Comparison of ENCODE assay signal across 11 cellular contexts in the genomic region with DNA sequence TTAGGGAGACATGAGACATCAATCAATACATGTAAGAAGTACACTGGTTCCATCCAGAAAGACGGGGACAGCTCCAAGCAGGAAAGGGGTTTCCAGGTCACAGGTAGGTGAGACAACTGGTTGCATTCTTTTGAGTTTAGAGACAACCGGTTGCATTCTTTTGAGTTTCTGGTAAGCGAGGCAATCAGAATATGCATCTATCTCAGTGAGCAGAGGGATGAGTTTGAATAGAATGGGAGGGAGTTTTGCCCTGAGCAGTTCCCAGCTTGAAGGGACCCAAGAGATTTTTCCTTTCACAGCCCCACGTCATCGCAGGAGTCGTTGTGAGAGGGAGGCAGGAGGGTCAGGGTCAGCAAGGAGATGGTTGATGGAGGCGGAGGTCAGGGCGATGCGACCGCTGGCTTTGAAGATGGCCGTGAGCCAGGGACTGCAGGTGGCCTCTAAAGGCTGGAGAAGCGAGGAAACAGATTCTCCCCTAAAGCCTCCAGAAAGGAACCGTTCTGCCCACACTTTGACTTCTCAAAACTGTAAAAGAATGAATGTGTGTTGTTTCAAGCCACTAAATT. TPM values are rescaled to one million over a fixed set of nuclear protein-coding genes. Genes with fewer than 3 reads are reported as not detected.
DNase-seq lines count a peak whose midpoint lies in the region; ATAC-seq, FAIRE-seq and TF ChIP-seq lines count a peak whose summit lies in the region.
"Had no signal": no experiment of that assay in that cellular context is flagged by ENCODE, and none has a peak within 500 bp of the region (broad histone marks: within the 10 kb centered on the region; RNA-seq: fewer than 3 reads in every experiment).

No MANE protein-coding gene starts in this region.

- H4K20me1 ChIP-seq in OCI-LY7 (ENCODE audit: insufficient read depth, low read length), result no peaks in the 10 kb centered on the region

- H3K9me3 Mint-ChIP-seq in natural killer cell (no peaks in the 10 kb centered on the region), mesothelial cell of epicardium (peaks cover 12% of the 10 kb centered on the region)

- FAIRE-seq in GM12892 (lab: Jason Lieb, UNC), result peak; percentile 65

- intact Hi-C loops in OCI-LY7 (cut with micrococcal nuclease; ENCODE audit: unreplicated experiment), result no loop called here
- intact Hi-C loops in natural killer cell (cut with micrococcal nuclease), result loop anchor here (2.0 to 5.0 kb wide), 2 partner anchors 19 to 52 kb away; no protein-coding TSS in a partner anchor

- CTCF ChIA-PET in OCI-LY7 (lab: Charles Lee; ENCODE audit: unreplicated experiment), result interaction anchor here (1.0 kb wide), 1 partner anchor 8 kb away, joined by 3 read pairs; no protein-coding TSS in a partner anchor

- H3K36me3 ChIP-seq in OCI-LY7 (ENCODE audit: insufficient read depth, low read length), result no peaks in the 10 kb centered on the region
- H3K36me3 ChIP-seq: WERI-Rb-1 had no signal

- H3K79me2 ChIP-seq in OCI-LY7 (ENCODE audit: insufficient read depth, low read depth, low read length), result no peaks in the 10 kb centered on the region
- H3K79me2 ChIP-seq: parathyroid adenoma had no signal

- no TSS peak for BruUV-seq in OCI-LY7 (replicated peaks; lab: Mats Ljungman, UMichigan)

- H3K36me3 Mint-ChIP-seq in natural killer cell, result no peaks in the 10 kb centered on the region
- H3K36me3 Mint-ChIP-seq in mesothelial cell of epicardium, result no peaks in the 10 kb centered on the region

- no peaks in the 10 kb centered on the region for H3K27me3 Mint-ChIP-seq in natural killer cell (ENCODE audit: low read depth in 2 of 2)
- H3K27me3 Mint-ChIP-seq in mesothelial cell of epicardium (ENCODE audit: low read depth), result peaks cover 11% of the 10 kb centered on the region

- H3K27ac Mint-ChIP-seq in natural killer cell, result peak overlapping the region; percentile 92 to 94
- H3K27ac Mint-ChIP-seq in mesothelial cell of epicardium, result no peak overlapping the region

- H2AFZ ChIP-seq in OCI-LY7 (ENCODE audit: low read length), result peak overlapping the region; percentile 81
- H2AFZ ChIP-seq: parathyroid adenoma had no signal

- TF ChIP-seq POLR2A in GM12892 (IDR thresholded peaks at IDR 0.05; ENCODE audit: low read depth, low read length), result no peak

- POLR2A ChIA-PET in OCI-LY7 (lab: Charles Lee), result interaction anchor here (1.4 to 1.5 kb wide), 2 partner anchors 15 to 26 kb away, joined by 4 to 6 read pairs; no protein-coding TSS in a partner anchor

- H3K4me1 ChIP-seq in OCI-LY7 (ENCODE audit: insufficient read depth, low read length, poor library complexity, severe bottlenecking), result peaks cover 44% of the 10 kb centered on the region
- H3K4me1 ChIP-seq: parathyroid adenoma had no signal

- peak overlapping the region; percentile 17 for H3K27ac ChIP-seq in OCI-LY7 (ENCODE audit: low read depth, low read length, poor library complexity, severe bottlenecking)
- H3K27ac ChIP-seq: parathyroid adenoma, WERI-Rb-1 had no signal

- H3K9me2 ChIP-seq in OCI-LY7 (ENCODE audit: insufficient read depth, low read length), result no peaks in the 10 kb centered on the region

- H3K4me1 Mint-ChIP-seq in natural killer cell, result peaks cover 63 to 78% of the 10 kb centered on the region in 2 donors
- H3K4me1 Mint-ChIP-seq in mesothelial cell of epicardium, result peaks cover 9% of the 10 kb centered on the region

- DNase-seq in GM12892 (ENCODE audit: insufficient read length) (no peak), OCI-LY7 (ENCODE audit: low spot score) (no peak), natural killer cell (no peak), mesothelial cell of epicardium (ENCODE audit: low spot score in 2 of 2, unreplicated experiment in 2 of 2) (no peak), NOMO-1 (lab: John Stamatoyannopoulos, UW; ENCODE audit: unreplicated experiment in 2 of 2) (no peak), NCI-H1417 (lab: John Stamatoyannopoulos, UW) (no peak)
- DNase-seq: DMS79 treated with DMSO at 0.1 percent for 48 hours, erythroblast, WERI-Rb-1 had no signal

- no peaks in the 10 kb centered on the region for H3K9me3 ChIP-seq in OCI-LY7 (ENCODE audit: low read length)

- peak overlapping the region; percentile 3 for H3K4me3 ChIP-seq in OCI-LY7 (ENCODE audit: low read depth, low read length, poor library complexity, severe bottlenecking)

- H3K4me3 Mint-ChIP-seq in natural killer cell (peak overlapping the region; percentile 77), mesothelial cell of epicardium (no peak overlapping the region)

- peak overlapping the region; percentile 61 for H3K4me2 ChIP-seq in OCI-LY7 (ENCODE audit: low read length)

- TF ChIP-seq CTCF in OCI-LY7 (conservative IDR thresholded peaks at IDR 0.05; ENCODE audit: low read length) (no peak), natural killer cell (IDR thresholded peaks at IDR 0.05) (no peak), mesothelial cell of epicardium (IDR thresholded peaks at IDR 0.05; ENCODE audit: unreplicated experiment) (no peak)

- ATAC-seq in GM21825 (IDR thresholded peaks at IDR 0.05; ENCODE audit: unreplicated experiment) (peak; percentile 24), natural killer cell (no peak)

RNA-seq across cellular contexts. Expression of a gene that starts 36.5 kb away (rescaled TPM):
- polyA plus RNA-seq in GM12892 (2012; ENCODE audit: missing spikeins), result 139 TPM
- 181 and 188 TPM in 2 replicates for total RNA-seq in OCI-LY7 (2014; rRNA removed; shearing (Covaris generic))
- total RNA-seq in OCI-LY7 (2022) (210 and 224 TPM in 2 replicates), natural killer cell (100 to 1,000 TPM; 101 to 167 (median 122) TPM), mesothelial cell of epicardium (5.8 to 7.8 TPM (median 5.8 TPM) in 3 replicates)

Comparison
In these comparisons a context has a peak if more than half of its experiments do, and no peak if none do; other contexts are left out.
1. RNA of a gene that starts 36.5 kb away (total RNA-seq): 181 to 224 TPM in OCI-LY7 and 101 to 167 TPM in natural killer cell; 5.8 to 7.8 TPM in mesothelial cell of epicardium; every median in the first group is over 10 times any median in the second.